ENCODE assay signal across 9 cellular contexts in the genomic region with DNA sequence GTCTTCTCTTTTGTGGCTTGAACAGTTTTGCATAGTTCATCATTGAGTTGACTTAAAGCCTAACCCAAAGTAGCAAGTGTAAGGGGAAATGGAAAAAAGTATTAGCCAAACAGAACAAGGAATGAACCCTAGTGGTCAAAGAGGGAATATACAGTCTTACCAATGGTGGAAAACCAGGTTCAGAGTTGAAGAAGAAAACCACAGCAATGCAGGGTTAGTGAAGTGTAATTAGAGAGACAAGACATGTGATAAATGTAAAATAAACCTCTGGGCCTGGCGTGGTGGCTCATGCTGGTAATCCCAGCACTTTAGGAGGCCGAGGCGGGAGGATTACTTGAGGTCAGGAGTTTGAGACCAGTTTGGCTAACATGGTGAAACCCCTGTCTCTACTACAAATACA. TPM values are rescaled to one million over a fixed set of nuclear protein-coding genes. Genes with fewer than 3 reads are reported as not detected.
DNase-seq lines count a peak whose midpoint lies in the region; ATAC-seq and TF ChIP-seq lines count a peak whose summit lies in the region.
"Had no signal": no experiment of that assay in that cellular context is flagged by ENCODE, and none has a peak within 500 bp of the region (broad histone marks: within the 10 kb centered on the region; RNA-seq: fewer than 3 reads in every experiment).

No MANE protein-coding gene starts in this region.

- no peak overlapping the region for H3K27ac Mint-ChIP-seq in activated T-cell treated with anti-CD3 and anti-CD28 coated beads, Interleukin-2, amount 50 U/mL, for 72 hours
- H3K27ac Mint-ChIP-seq: T-helper 1 cell treated with Interleukin-12 subunit alpha and Interleukin-12 subunit beta and Interleukin-4 antibody, amounts not matched to agents 30 μg/mL and 1 μg/mL, for 36 hours had no signal

- no peak overlapping the region for H2AFZ ChIP-seq in OCI-LY7 (ENCODE audit: low read length)

- no peak overlapping the region for H3K4me2 ChIP-seq in OCI-LY7 (ENCODE audit: low read length)

- POLR2A ChIA-PET in OCI-LY7 (lab: Charles Lee): no interaction called here

- no peaks in the 10 kb centered on the region for H4K20me1 ChIP-seq in OCI-LY7 (ENCODE audit: insufficient read depth, low read length)

- no peaks in the 10 kb centered on the region for H3K27me3 Mint-ChIP-seq in activated T-cell treated with anti-CD3 and anti-CD28 coated beads, Interleukin-2, amount 50 U/mL, for 72 hours (ENCODE audit: low read depth)

- H3K79me2 ChIP-seq in OCI-LY7 (ENCODE audit: insufficient read depth, low read depth, low read length): no peaks in the 10 kb centered on the region

- H3K9me3 ChIP-seq in OCI-LY7 (ENCODE audit: low read length): no peaks in the 10 kb centered on the region

- H3K4me3 ChIP-seq in GM12864 (ENCODE audit: low read depth, low read length): no peak overlapping the region
- no peak overlapping the region for H3K4me3 ChIP-seq in OCI-LY7 (ENCODE audit: low read depth, low read length, poor library complexity, severe bottlenecking)

- CTCF ChIA-PET in OCI-LY7 (lab: Charles Lee; ENCODE audit: unreplicated experiment): no interaction called here

- BruUV-seq in OCI-LY7 (replicated peaks; lab: Mats Ljungman, UMichigan): no TSS peak

- peak; percentile 71 for ATAC-seq in HG02588 (IDR thresholded peaks at IDR 0.05; ENCODE audit: unreplicated experiment)
- ATAC-seq in activated T-cell treated with anti-CD3 and anti-CD28 coated beads, Interleukin-2, amount 50 U/mL, for 72 hours (replicated peaks in 1 of 2): no peak

- no peaks in the 10 kb centered on the region for H3K9me3 Mint-ChIP-seq in activated T-cell treated with anti-CD3 and anti-CD28 coated beads, Interleukin-2, amount 50 U/mL, for 72 hours
- H3K9me3 Mint-ChIP-seq: T-helper 1 cell treated with Interleukin-12 subunit alpha and Interleukin-12 subunit beta and Interleukin-4 antibody, amounts not matched to agents 30 μg/mL and 1 μg/mL, for 36 hours had no signal

- H3K4me1 ChIP-seq in OCI-LY7 (ENCODE audit: insufficient read depth, low read length, poor library complexity, severe bottlenecking): no peaks in the 10 kb centered on the region

- no peaks in the 10 kb centered on the region for H3K4me1 Mint-ChIP-seq in activated T-cell treated with anti-CD3 and anti-CD28 coated beads, Interleukin-2, amount 50 U/mL, for 72 hours (ENCODE audit: low read depth)

- TF ChIP-seq CTCF in GM12864 (IDR thresholded peaks at IDR 0.05; ENCODE audit: low read depth, low read length, missing control alignments) (peak; percentile 66), OCI-LY7 (conservative IDR thresholded peaks at IDR 0.05; ENCODE audit: low read length) (peak; percentile 79)

- no peak for DNase-seq in GM12864 (ENCODE audit: low read depth)
- peak; percentile 19 for DNase-seq in OCI-LY7 (ENCODE audit: low spot score)
- DNase-seq in glomerular visceral epithelial cell (ENCODE audit: extremely low spot score): peak; percentile 8
- no peak for DNase-seq in NCI-H345 (lab: John Stamatoyannopoulos, UW)
- DNase-seq in activated T-cell treated with anti-CD3 and anti-CD28 coated beads, Interleukin-2, amount 50 U/mL, for 1 hour: no peak
- no peak for DNase-seq in activated T-cell treated with anti-CD3 and anti-CD28 coated beads, Interleukin-2, amount 50 U/mL, for 72 hours
- no peak for DNase-seq in NCI-H1092 (lab: John Stamatoyannopoulos, UW)

- intact Hi-C loops in OCI-LY7 (cut with micrococcal nuclease; ENCODE audit: unreplicated experiment): no loop called here

- H3K36me3 ChIP-seq in OCI-LY7 (ENCODE audit: insufficient read depth, low read length): no peaks in the 10 kb centered on the region

- H3K9me2 ChIP-seq in OCI-LY7 (ENCODE audit: insufficient read depth, low read length): no peaks in the 10 kb centered on the region

- no peaks in the 10 kb centered on the region for H3K36me3 Mint-ChIP-seq in activated T-cell treated with anti-CD3 and anti-CD28 coated beads, Interleukin-2, amount 50 U/mL, for 72 hours (ENCODE audit: insufficient read depth in 2 of 2)

- H3K27ac ChIP-seq in OCI-LY7 (ENCODE audit: low read depth, low read length, poor library complexity, severe bottlenecking): no peak overlapping the region

- no peak overlapping the region for H3K4me3 Mint-ChIP-seq in activated T-cell treated with anti-CD3 and anti-CD28 coated beads, Interleukin-2, amount 50 U/mL, for 72 hours
- H3K4me3 Mint-ChIP-seq: T-helper 1 cell treated with Interleukin-12 subunit alpha and Interleukin-12 subunit beta and Interleukin-4 antibody, amounts not matched to agents 30 μg/mL and 1 μg/mL, for 36 hours had no signal

RNA-seq across cellular contexts. Expression of gene TTN, which starts 2.4 kb away (rescaled TPM):
- 0.03 and 0.19 TPM in 2 replicates for total RNA-seq in OCI-LY7 (2014; rRNA removed; shearing (Covaris generic))
- under 0.01 and 0.02 TPM in 2 replicates for total RNA-seq in OCI-LY7 (2022)
- total RNA-seq in activated T-cell treated with anti-CD3 and anti-CD28 coated beads, Interleukin-2, amount 50 U/mL, for 72 hours: 1 to 10 TPM; 6.6 to 6.9 TPM

Comparison
In these comparisons a context has a peak if more than half of its experiments do, and no peak if none do; other contexts are left out.
1. DNase-seq: peak in OCI-LY7 (single experiment) and glomerular visceral epithelial cell (single experiment); none in GM12864 (single experiment), NCI-H345 (single experiment), activated T-cell treated with anti-CD3 and anti-CD28 coated beads, Interleukin-2, amount 50 U/mL, for 1 hour (single experiment), activated T-cell treated with anti-CD3 and anti-CD28 coated beads, Interleukin-2, amount 50 U/mL, for 72 hours (0 of 2) and NCI-H1092 (single experiment).
2. RNA of gene TTN, which starts 2.4 kb away (total RNA-seq): 6.6 to 6.9 TPM in activated T-cell treated with anti-CD3 and anti-CD28 coated beads, Interleukin-2, amount 50 U/mL, for 72 hours; under 0.01 to 0.19 TPM in OCI-LY7; every median in the first group is over 4 times any median in the second.